Comparison of ENCODE assay signal across 20 cellular contexts in genomic region chr1:78033797-78034172, GRCh38. TPM values are rescaled to one million over a fixed set of nuclear protein-coding genes. Genes with fewer than 3 reads are reported as not detected.
A peak's percentile ranks its signal among the peaks of the same experiment; 100 is the strongest.
DNase-seq lines count a peak whose midpoint lies in the region; ATAC-seq, FAIRE-seq and TF ChIP-seq lines count a peak whose summit lies in the region.
"Had no signal": no experiment of that assay in that cellular context is flagged by ENCODE, and none has a peak within 500 bp of the region (broad histone marks: within the 10 kb centered on the region; RNA-seq: fewer than 3 reads in every experiment).

No MANE protein-coding gene starts in this region.

- H3K27ac ChIP-seq in left ventricle myocardium inferior (replicated peaks) (peak overlapping the region; percentile 47), GM12878 (ENCODE audit: control insufficient read depth, insufficient read depth) (no peak overlapping the region), esophagus (ENCODE audit: low read depth in 2 of 2, low read length in 1 of 2) (peak overlapping the region; percentile 74 to 77)
- H3K27ac ChIP-seq: SJSA1 had no signal

- TF ChIP-seq RAD21 in GM12878 (IDR thresholded peaks at IDR 0.05; ENCODE audit: insufficient read depth, low read depth, low read length) = no peak

- RAD21 ChIA-PET in GM12878 (lab: Charles Lee; ENCODE audit: unreplicated experiment) = no interaction called here

- peaks cover 19% of the 10 kb centered on the region for H3K4me1 ChIP-seq in left ventricle myocardium inferior
- H3K4me1 ChIP-seq in GM12878 (ENCODE audit: control insufficient read depth, insufficient read depth, low read length) = no peaks in the 10 kb centered on the region
- peaks cover 0 to 3% of the 10 kb centered on the region in 2 donors for H3K4me1 ChIP-seq in esophagus (ENCODE audit: control insufficient read depth in 2 of 2, insufficient read depth in 2 of 2, low read length in 1 of 2)

- DNase-seq in left ventricle myocardium inferior = no peak
- DNase-seq in Right ventricle myocardium inferior (ENCODE audit: missing footprints) = no peak
- DNase-seq in GM12878 (ENCODE audit: low read depth, low spot score) = no peak
- no peak for DNase-seq in T-helper 9 cell
- DNase-seq: AML-193; C1 segment of cervical spinal cord; Calu3; CD8-positive, alpha-beta memory T cell; DMS153; KG1; NCI-H1092 treated with DMSO at 0.1 percent for 48 hours; NCI-H146; NCI-H2029 treated with DMSO at 0.1 percent for 48 hours; NCI-H510A treated with DMSO at 0.1 percent for 48 hours; NCI-H748 treated with DMSO at 0.1 percent for 48 hours had no signal

- no peak overlapping the region for H3K4me2 ChIP-seq in GM12878 (ENCODE audit: control insufficient read depth, insufficient read depth)

- ATAC-seq in Right ventricle myocardium inferior (no peak), GM12878 (0 out of 3 replicates have a peak, but pooled peaks have one; percentile 16), GM21367 (IDR thresholded peaks at IDR 0.05; ENCODE audit: unreplicated experiment) (no peak), HG02970 (IDR thresholded peaks at IDR 0.05; ENCODE audit: low FRiP score, unreplicated experiment) (no peak)

- WGBS in GM12878 (ENCODE audit: insufficient coverage, insufficient replicate concordance, low lambda C conversion rate, missing lambda C conversion rate) = 74% methylated on average over 3 of the region's 3 CpGs
- 53 to 74% methylated on average over 3 of the region's 3 CpGs for WGBS in esophagus, 2 donors

- TF ChIP-seq CTCF in left ventricle myocardium inferior (IDR thresholded peaks at IDR 0.05; ENCODE audit: borderline replicate concordance) (no peak), GM12878 (IDR thresholded peaks at IDR 0.05 in 2 of 3, conservative IDR thresholded peaks at IDR 0.05 in 1 of 3; ENCODE audit: control insufficient read depth in 2 of 3, extremely low read depth in 1 of 3, insufficient read depth in 1 of 3, low read depth in 3 of 3, low read length in 3 of 3) (no peak)

- no TSS peak for BruUV-seq in GM12878 (replicated peaks; lab: Mats Ljungman, UMichigan)

- no peaks in the 10 kb centered on the region for H4K20me1 ChIP-seq in GM12878 (ENCODE audit: control insufficient read depth, insufficient read depth)

- no peak for TF ChIP-seq EP300 in GM12878 (IDR thresholded peaks at IDR 0.05; ENCODE audit: borderline replicate concordance in 1 of 2, control insufficient read depth in 1 of 2, low read depth in 2 of 2, low read length in 2 of 2)

- POLR2A ChIA-PET in GM12878 (lab: Charles Lee) = no interaction called here

- H3K36me3 ChIP-seq in left ventricle myocardium inferior (no peaks in the 10 kb centered on the region), GM12878 (ENCODE audit: control insufficient read depth in 2 of 2, insufficient read depth in 2 of 2, low read length in 1 of 2) (no peaks in the 10 kb centered on the region), esophagus (ENCODE audit: control insufficient read depth in 2 of 2, insufficient read depth in 2 of 2, low read length in 1 of 2) (no peaks in the 10 kb centered on the region)
- H3K36me3 ChIP-seq: SJSA1 had no signal

- intact Hi-C loops in left ventricle myocardium inferior (cut with micrococcal nuclease) (no loop called here), Right ventricle myocardium inferior (cut with DNase I) (no loop called here), GM12878 (cut with micrococcal nuclease; ENCODE audit: unreplicated experiment) (no loop called here)

- H3K27me3 ChIP-seq in left ventricle myocardium inferior (ENCODE audit: low read depth) = no peaks in the 10 kb centered on the region
- H3K27me3 ChIP-seq in GM12878 (replicated peaks in 1 of 2; ENCODE audit: control insufficient read depth in 2 of 2, insufficient read depth in 2 of 2, low read length in 1 of 2) = no peaks in the 10 kb centered on the region
- no peaks in the 10 kb centered on the region for H3K27me3 ChIP-seq in esophagus (ENCODE audit: control insufficient read depth in 1 of 2, insufficient read depth in 2 of 2, low read length in 2 of 2)
- H3K27me3 ChIP-seq: SJSA1 had no signal

- in situ Hi-C loops in GM12878 (cut with MboI) = no loop called here

- no peak overlapping the region for H2AFZ ChIP-seq in GM12878 (ENCODE audit: control insufficient read depth, low read depth, low read length)

- H3K9ac ChIP-seq in GM12878 (ENCODE audit: control insufficient read depth, insufficient read depth, low read length) = no peak overlapping the region

- H3K4me3 ChIP-seq in left ventricle myocardium inferior (no peak overlapping the region), GM12878 (no peak overlapping the region), esophagus (ENCODE audit: low read depth in 1 of 2, low read length in 2 of 2) (no peak overlapping the region)
- H3K4me3 ChIP-seq: SJSA1 had no signal

- H3K9me3 ChIP-seq in left ventricle myocardium inferior (replicated peaks) = no peaks in the 10 kb centered on the region
- no peaks in the 10 kb centered on the region for H3K9me3 ChIP-seq in GM12878 (replicated peaks; ENCODE audit: control insufficient read depth, insufficient read depth, low read length)
- H3K9me3 ChIP-seq in esophagus (ENCODE audit: control insufficient read depth in 2 of 2, insufficient read depth in 1 of 2, low read depth in 1 of 2, low read length in 1 of 2) = no peaks in the 10 kb centered on the region
- H3K9me3 ChIP-seq: SJSA1 had no signal

- CTCF ChIA-PET in GM12878 (lab: Yijun Ruan, JAX) = interaction anchor here (0.9 kb wide), 1 partner anchor 56 kb away, joined by 3 read pairs; no protein-coding TSS in a partner anchor

- SMC1A ChIA-PET in GM12878 (lab: Charles Lee; ENCODE audit: uncharacterized antibody, unreplicated experiment) = interaction anchor here (2.0 kb wide), 1 partner anchor 15 kb away, joined by 5 read pairs; no protein-coding TSS in a partner anchor

- TF ChIP-seq POLR2A in GM12878 (IDR thresholded peaks at IDR 0.05; ENCODE audit: low read depth, low read length) = no peak

- no peak for FAIRE-seq in GM12878 (lab: Jason Lieb, UNC)

- no peaks in the 10 kb centered on the region for H3K79me2 ChIP-seq in GM12878 (ENCODE audit: control insufficient read depth, insufficient read depth, low read length)

RNA-seq across cellular contexts. Expression of gene GIPC2, which starts 12.0 kb away (rescaled TPM):
- total RNA-seq in left ventricle myocardium inferior (2.5 TPM), Right ventricle myocardium inferior (2.5 TPM), GM12878 (2014; rRNA removed) (0.05 TPM in 1 of 2 replicates, not detected in the other), GM12878 (2014; rRNA removed; fragmentation: Illumina TruSeq; extraction: Trizol) (0.09 TPM in 2 replicates), GM12878 (2021) (0.08 and 0.11 TPM in 2 replicates)
- 0.12 TPM in 1 of 2 replicates, not detected in the other for total RNA-seq in GM12878 (2013; cell fraction: nucleolus; rRNA removed)
- polyA plus RNA-seq in GM12878 (2011; ENCODE audit: low read depth) = not detected
- polyA plus RNA-seq in GM12878 (2011; rRNA removed) (0.04 and 0.33 TPM in 2 replicates), GM12878 (2014; fragmentation: Illumina TruSeq; extraction: Trizol) (0.03 TPM in 1 of 2 replicates, not detected in the other), GM12878 (2014; fragmentation: Nextera tagmentation; extraction: Ambion mirVana) (under 1 TPM; 0.04 to 0.10 TPM), GM12878 (2014; rRNA removed) (0.04 and 0.08 TPM in 2 replicates), GM12878 (2016; fragmentation: Nextera tagmentation; extraction: Ambion mirVana) (under 1 TPM in 1 of 2 experiments, not detected in 1; 0.23 TPM), esophagus (1 to 10 TPM in 1 of 2 donors, under 1 TPM in 1; 0.96 to 1.5 TPM)
- polyA plus RNA-seq in GM12878 (2011; cell fraction: cytosol; rRNA removed) = not detected in 2 replicates
- polyA plus RNA-seq in GM12878 (2011; cell fraction: nucleus; rRNA removed) = 0.03 TPM in 1 of 2 replicates, not detected in the other
- polyA plus RNA-seq in GM12878 (2012) = not detected in 2 replicates
- polyA minus RNA-seq in GM12878 (2011; rRNA and poly(A)+ RNA removed) = not detected in 2 replicates
- polyA minus RNA-seq in GM12878 (2011; cell fraction: cytosol; rRNA and poly(A)+ RNA removed) = not detected in 2 replicates
- polyA minus RNA-seq in GM12878 (2011; cell fraction: nucleus; rRNA and poly(A)+ RNA removed) = not detected in 2 replicates
- total RNA-seq: G401 had no signal

RNA-seq across cellular contexts. Expression of gene DNAJB4, which starts 29.0 kb away (rescaled TPM):
- total RNA-seq in left ventricle myocardium inferior = 118 TPM
- 88.0 TPM for total RNA-seq in Right ventricle myocardium inferior
- total RNA-seq in GM12878 (2013; cell fraction: nucleolus; rRNA removed) = 19.7 and 20.8 TPM in 2 replicates
- 5.3 and 6.9 TPM in 2 replicates for total RNA-seq in GM12878 (2014; rRNA removed)
- total RNA-seq in GM12878 (2014; rRNA removed; fragmentation: Illumina TruSeq; extraction: Trizol) = 6.2 and 6.5 TPM in 2 replicates
- 7.3 and 7.6 TPM in 2 replicates for total RNA-seq in GM12878 (2021)
- polyA plus RNA-seq in GM12878 (2011; ENCODE audit: low read depth) = 1.5 TPM
- polyA plus RNA-seq in GM12878 (2011; rRNA removed) = 6.6 and 13.6 TPM in 2 replicates
- polyA plus RNA-seq in GM12878 (2011; cell fraction: cytosol; rRNA removed) = 2.0 TPM in 2 replicates
- polyA plus RNA-seq in GM12878 (2011; cell fraction: nucleus; rRNA removed) = 6.0 and 6.3 TPM in 2 replicates
- 4.4 and 7.0 TPM in 2 replicates for polyA plus RNA-seq in GM12878 (2012)
- polyA plus RNA-seq in GM12878 (2014; fragmentation: Illumina TruSeq; extraction: Trizol) = 6.5 and 8.8 TPM in 2 replicates
- 1 to 10 TPM; 3.8 to 5.1 TPM for polyA plus RNA-seq in GM12878 (2014; fragmentation: Nextera tagmentation; extraction: Ambion mirVana)
- polyA plus RNA-seq in GM12878 (2014; rRNA removed) = 5.9 and 8.1 TPM in 2 replicates
- polyA plus RNA-seq in GM12878 (2016; fragmentation: Nextera tagmentation; extraction: Ambion mirVana) = 10 to 100 TPM; 10.1 to 10.5 TPM
- 5.0 and 7.6 TPM in 2 replicates for polyA minus RNA-seq in GM12878 (2011; rRNA and poly(A)+ RNA removed)
- polyA minus RNA-seq in GM12878 (2011; cell fraction: cytosol; rRNA and poly(A)+ RNA removed) = 1.9 and 2.7 TPM in 2 replicates
- 6.5 and 15.7 TPM in 2 replicates for polyA minus RNA-seq in GM12878 (2011; cell fraction: nucleus; rRNA and poly(A)+ RNA removed)
- polyA plus RNA-seq in esophagus = 1 to 10 TPM; 4.9 to 7.7 TPM

RNA-seq across cellular contexts. Expression of gene FUBP1, which starts 54.9 kb away (rescaled TPM):
- total RNA-seq in left ventricle myocardium inferior (55.7 TPM), Right ventricle myocardium inferior (48.9 TPM), GM12878 (2014; rRNA removed) (186 and 207 TPM in 2 replicates), GM12878 (2014; rRNA removed; fragmentation: Illumina TruSeq; extraction: Trizol) (244 and 247 TPM in 2 replicates), GM12878 (2021) (184 and 196 TPM in 2 replicates)
- 1,069 and 1,115 TPM in 2 replicates for total RNA-seq in GM12878 (2013; cell fraction: nucleolus; rRNA removed)
- polyA plus RNA-seq in GM12878 (2011; ENCODE audit: low read depth) = 100 TPM
- polyA plus RNA-seq in GM12878 (2011; rRNA removed) (343 and 471 TPM in 2 replicates), GM12878 (2014; fragmentation: Illumina TruSeq; extraction: Trizol) (209 and 221 TPM in 2 replicates), GM12878 (2014; fragmentation: Nextera tagmentation; extraction: Ambion mirVana) (100 to 1,000 TPM; 110 to 114 TPM), GM12878 (2014; rRNA removed) (219 and 248 TPM in 2 replicates), GM12878 (2016; fragmentation: Nextera tagmentation; extraction: Ambion mirVana) (100 to 1,000 TPM; 136 to 142 TPM), esophagus (10 to 100 TPM; 25.7 to 38.6 TPM)
- 135 and 172 TPM in 2 replicates for polyA plus RNA-seq in GM12878 (2011; cell fraction: cytosol; rRNA removed)
- 1,076 and 1,106 TPM in 2 replicates for polyA plus RNA-seq in GM12878 (2011; cell fraction: nucleus; rRNA removed)
- 110 and 134 TPM in 2 replicates for polyA plus RNA-seq in GM12878 (2012)
- polyA minus RNA-seq in GM12878 (2011; rRNA and poly(A)+ RNA removed) = 206 and 246 TPM in 2 replicates
- 89.7 and 89.8 TPM in 2 replicates for polyA minus RNA-seq in GM12878 (2011; cell fraction: cytosol; rRNA and poly(A)+ RNA removed)
- 400 and 534 TPM in 2 replicates for polyA minus RNA-seq in GM12878 (2011; cell fraction: nucleus; rRNA and poly(A)+ RNA removed)
